In the genomic region with DNA sequence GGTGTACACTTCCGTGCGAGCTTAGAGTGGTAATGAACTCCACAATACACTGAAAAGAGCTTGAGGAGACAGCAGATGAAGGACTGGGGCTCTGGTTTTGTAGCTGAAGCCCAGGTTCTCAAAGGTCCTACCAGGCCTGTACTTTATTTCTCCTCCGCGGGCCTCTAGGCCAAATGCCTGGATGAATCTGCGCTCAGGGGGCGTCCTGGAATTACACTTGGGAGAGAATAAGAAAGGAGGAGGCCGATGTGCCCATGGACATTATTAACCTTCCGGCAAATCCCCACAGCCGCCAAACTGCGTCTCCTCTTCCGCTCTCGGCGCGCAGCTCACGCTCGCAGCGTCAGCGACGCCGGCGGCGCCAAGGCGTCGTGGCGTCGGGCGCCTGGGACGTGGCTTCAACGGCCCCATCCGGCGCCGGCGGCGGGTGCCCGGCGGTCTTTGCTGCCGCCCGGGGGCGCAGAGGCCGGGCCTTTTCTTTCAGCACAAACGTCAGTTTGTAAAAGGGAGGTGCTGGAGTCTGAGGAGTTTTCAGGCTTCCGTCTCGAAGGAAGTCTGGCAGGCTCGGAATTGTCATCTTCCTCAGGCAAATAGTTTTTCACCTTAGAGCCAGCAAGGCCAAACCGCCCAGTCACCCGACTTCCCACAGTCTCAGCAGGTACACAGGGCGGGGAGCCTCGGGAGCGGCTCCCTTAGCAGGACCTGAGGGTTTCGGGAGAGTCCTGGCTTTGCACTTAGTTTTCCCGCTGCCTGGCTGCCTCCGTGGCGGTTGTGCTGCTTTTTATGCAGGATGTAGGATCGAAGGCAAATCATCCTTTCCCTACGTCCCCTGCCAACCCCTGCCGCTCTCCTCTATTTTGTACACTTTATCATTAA, we compare ENCODE assay signal across 8 cellular contexts. TPM values are rescaled to one million over a fixed set of nuclear protein-coding genes. Genes with fewer than 3 reads are reported as not detected.
DNase-seq lines count a peak whose midpoint lies in the region; TF ChIP-seq lines count a peak whose summit lies in the region.

A gene (plus strand): TSS at position 401 of the 876 bp plus-strand sequence. CDS start 5,503 bp downstream, outside the sequence.

- H3K9ac ChIP-seq in Loucy (ENCODE audit: low read depth, low read length, poor library complexity, severe bottlenecking) (peak within 1 kb of the TSS; percentile 94), subcutaneous abdominal adipose tissue (ENCODE audit: low read length in 5 of 5) (peak within 1 kb of the TSS; percentile 75 to 96 (median 94))

- peak; percentile 88 for DNase-seq in G401 (ENCODE audit: low spot score)
- DNase-seq in H7: peak; percentile 74
- peak; percentile 60 for DNase-seq in SHP77 treated with DMSO at 0.1 percent for 48 hours (lab: John Stamatoyannopoulos, UW)
- peak; percentile 79 for DNase-seq in activated gamma-delta T cell treated with Interleukin-2 at 50 U/mL for 16 hours
- peak; percentile 82 for DNase-seq in foreskin melanocyte

- H4K20me1 ChIP-seq in Loucy (ENCODE audit: insufficient read depth, low read length, poor library complexity, severe bottlenecking): no peaks in the 10 kb centered on the region

- H3K79me2 ChIP-seq in Loucy (ENCODE audit: insufficient read depth, low read length): peaks cover 33% of the 10 kb centered on the region

- in situ Hi-C loops in G401 (cut with HindIII; ENCODE audit: low sequenced_read_pairs): no loop called here

- no peaks in the 10 kb centered on the region for H3K9me2 ChIP-seq in Loucy (replicated peaks; ENCODE audit: low read depth, low read length)

- peak within 1 kb of the TSS; percentile 85 for H3K4me2 ChIP-seq in Loucy (ENCODE audit: low read depth, low read length, poor library complexity, severe bottlenecking)

- H3K4me3 ChIP-seq in H7 (ENCODE audit: insufficient read depth, low read depth, low read length) (peak within 1 kb of the TSS; percentile 82), Loucy (ENCODE audit: low read length, poor library complexity, severe bottlenecking) (peak within 1 kb of the TSS; percentile 88), neuron (ENCODE audit: low read length) (peak within 1 kb of the TSS; percentile 98), subcutaneous abdominal adipose tissue (ENCODE audit: low read depth in 1 of 5, low read length in 5 of 5) (peak within 1 kb of the TSS; percentile 86 to 96 (median 95))

- peak within 1 kb of the TSS; percentile 96 for H3K27ac ChIP-seq in subcutaneous abdominal adipose tissue (ENCODE audit: low read depth, low read length)

- H3K4me1 ChIP-seq in Loucy (ENCODE audit: insufficient read depth, low read length, poor library complexity, severe bottlenecking) (peaks cover 13% of the 10 kb centered on the region), neuron (ENCODE audit: insufficient read depth, low read length) (peaks cover 4% of the 10 kb centered on the region), subcutaneous abdominal adipose tissue (ENCODE audit: control insufficient read depth in 5 of 5, insufficient read depth in 5 of 5, low read length in 5 of 5) (peaks cover 0 to 13% (median 8%) of the 10 kb centered on the region in 5 donors)

- H3K27me3 ChIP-seq in H7 (ENCODE audit: control insufficient read depth, insufficient read depth, low read length) (no peaks in the 10 kb centered on the region), Loucy (ENCODE audit: insufficient read depth, low read length, poor library complexity, severe bottlenecking) (no peaks in the 10 kb centered on the region), neuron (ENCODE audit: insufficient read depth, low read length) (no peaks in the 10 kb centered on the region), subcutaneous abdominal adipose tissue (ENCODE audit: control insufficient read depth in 5 of 5, insufficient read depth in 4 of 5, low read length in 5 of 5) (no peaks in the 10 kb centered on the region)

- peak; percentile 58 for TF ChIP-seq CTCF in Loucy (conservative IDR thresholded peaks at IDR 0.05; ENCODE audit: low read length)

- H3K36me3 ChIP-seq in H7 (replicated peaks; ENCODE audit: control insufficient read depth, insufficient read depth, low read length) (no peaks in the 10 kb centered on the region), Loucy (ENCODE audit: insufficient read depth, low read length) (no peaks in the 10 kb centered on the region), neuron (ENCODE audit: insufficient read depth, low read length) (no peaks in the 10 kb centered on the region), subcutaneous abdominal adipose tissue (ENCODE audit: control insufficient read depth in 5 of 5, insufficient read depth in 5 of 5, low read length in 5 of 5) (no peaks in the 10 kb centered on the region)

- H2AFZ ChIP-seq in Loucy (ENCODE audit: low read length) (peak within 1 kb of the TSS; percentile 77), neuron (ENCODE audit: low read depth, low read length) (peak within 1 kb of the TSS; percentile 98)

- no peaks in the 10 kb centered on the region for H3F3A ChIP-seq in Loucy (ENCODE audit: low read depth)

- no peaks in the 10 kb centered on the region for H3K9me3 ChIP-seq in Loucy (ENCODE audit: insufficient read depth, low read depth, low read length)
- H3K9me3 ChIP-seq in neuron (ENCODE audit: low read length): no peaks in the 10 kb centered on the region
- peaks cover 0 to 5% (median 0%) of the 10 kb centered on the region in 5 donors for H3K9me3 ChIP-seq in subcutaneous abdominal adipose tissue (ENCODE audit: control insufficient read depth in 5 of 5, low read length in 5 of 5)

RNA-seq across cellular contexts. Expression of the gene that starts here (rescaled TPM):
- total RNA-seq in G401 (2014; rRNA removed; shearing (Covaris generic)): 1.0 and 3.6 TPM in 2 replicates
- 0.24 and 2.7 TPM in 2 replicates for total RNA-seq in H7 (2014; rRNA removed; shearing (Covaris generic))

Comparison
In these comparisons a context has a peak if more than half of its experiments do, and no peak if none do; other contexts are left out.
1. Peak in every context shown above with its lines: DNase-seq, H3K4me3 ChIP-seq and H3K27ac ChIP-seq.